Comparison of ENCODE assay signal across 19 cellular contexts in genomic region chr9:88587885-88588628, GRCh38. TPM values are rescaled to one million over a fixed set of nuclear protein-coding genes. Genes with fewer than 3 reads are reported as not detected.
"Had no signal": no experiment of that assay in that cellular context is flagged by ENCODE, and none has a peak within 500 bp of the region (broad histone marks: within the 10 kb centered on the region; RNA-seq: fewer than 3 reads in every experiment).

No MANE protein-coding gene starts in this region.

- ATAC-seq: activated CD8-positive, alpha-beta T cell treated with anti-CD3 and anti-CD28 coated beads for 36 hours; activated T-helper 17 cell treated with anti-CD3 and anti-CD28 coated beads, Interleukin-2, amount 50 U/mL, for 72 hours; left cardiac atrium; natural killer cell had no signal

- H3K4me3 Mint-ChIP-seq: activated B cell treated with CpG ODN at 0.5 μM for 24 hours; activated CD8-positive, alpha-beta T cell treated with anti-CD3 and anti-CD28 coated beads for 36 hours; activated naive CD4-positive, alpha-beta T cell treated with anti-CD3 and anti-CD28 coated beads for 36 hours; activated T-helper 17 cell treated with anti-CD3 and anti-CD28 coated beads, Interleukin-2, amount 50 U/mL, for 72 hours; brain; central memory CD8-positive, alpha-beta T cell; natural killer cell had no signal

- H3K27me3 ChIP-seq: sigmoid colon, spleen, thyroid gland had no signal

- H3K27ac Mint-ChIP-seq: activated B cell treated with CpG ODN at 0.5 μM for 24 hours; activated CD8-positive, alpha-beta T cell treated with anti-CD3 and anti-CD28 coated beads for 36 hours; activated naive CD4-positive, alpha-beta T cell treated with anti-CD3 and anti-CD28 coated beads for 36 hours; activated T-helper 17 cell treated with anti-CD3 and anti-CD28 coated beads, Interleukin-2, amount 50 U/mL, for 72 hours; brain; natural killer cell had no signal

- H3K4me1 ChIP-seq: thyroid gland had no signal

- H3K36me3 ChIP-seq: sigmoid colon, spleen, thyroid gland had no signal

- H3K27ac ChIP-seq: coronary artery, sigmoid colon, spleen, thyroid gland had no signal

- H3K9me3 Mint-ChIP-seq: activated B cell treated with CpG ODN at 0.5 μM for 24 hours; activated CD8-positive, alpha-beta T cell treated with anti-CD3 and anti-CD28 coated beads for 36 hours; central memory CD8-positive, alpha-beta T cell; natural killer cell had no signal

- H3K27me3 Mint-ChIP-seq: activated T-helper 17 cell treated with anti-CD3 and anti-CD28 coated beads, Interleukin-2, amount 50 U/mL, for 72 hours had no signal

- H3K9me3 ChIP-seq: sigmoid colon, spleen, thyroid gland had no signal

- H3K4me1 Mint-ChIP-seq: activated T-helper 17 cell treated with anti-CD3 and anti-CD28 coated beads, Interleukin-2, amount 50 U/mL, for 72 hours; brain; central memory CD8-positive, alpha-beta T cell had no signal

- DNase-seq: activated B cell treated with CpG ODN at 0.5 μM for 24 hours; activated CD4-positive, alpha-beta T cell treated with anti-CD3 and anti-CD28 coated beads for 48 hours; activated CD8-positive, alpha-beta T cell treated with anti-CD3 and anti-CD28 coated beads for 36 hours; activated naive CD4-positive, alpha-beta T cell treated with anti-CD3 and anti-CD28 coated beads for 36 hours; activated T-cell treated with anti-CD3 and anti-CD28 coated beads, Interleukin-2, amount 50 U/mL, for 1 hour; left cardiac atrium; natural killer cell; posterior cingulate gyrus; sigmoid colon; spleen; stimulated activated CD4-positive, alpha-beta T cell treated with anti-CD3 and anti-CD28 coated beads, Interleukin-4, amount 100 ng/mL, for 4 hours; stimulated activated naive CD4-positive, alpha-beta T cell treated with Interleukin-2 at 50 U/mL for 16 hours had no signal

- H3K4me3 ChIP-seq: coronary artery, sigmoid colon, spleen, thyroid gland had no signal

- H3K36me3 Mint-ChIP-seq: brain, natural killer cell had no signal

RNA-seq across cellular contexts. Expression of gene NXNL2, which starts 53.1 kb away (rescaled TPM):
- total RNA-seq: activated B cell treated with CpG ODN at 0.5 μM for 24 hours; activated CD8-positive, alpha-beta T cell treated with anti-CD3 and anti-CD28 coated beads for 36 hours; activated naive CD4-positive, alpha-beta T cell treated with anti-CD3 and anti-CD28 coated beads for 36 hours; activated T-helper 17 cell treated with anti-CD3 and anti-CD28 coated beads, Interleukin-2, amount 50 U/mL, for 72 hours; left cardiac atrium; natural killer cell; subcutaneous adipose tissue; T-helper 2 cell treated with Interferon-gamma antibody and Interleukin-4, amounts not matched to agents 100 ng/mL and 5 ng/mL, for 36 hours had no signal
